Comparison of ENCODE assay signal across 8 cellular contexts in the genomic region with DNA sequence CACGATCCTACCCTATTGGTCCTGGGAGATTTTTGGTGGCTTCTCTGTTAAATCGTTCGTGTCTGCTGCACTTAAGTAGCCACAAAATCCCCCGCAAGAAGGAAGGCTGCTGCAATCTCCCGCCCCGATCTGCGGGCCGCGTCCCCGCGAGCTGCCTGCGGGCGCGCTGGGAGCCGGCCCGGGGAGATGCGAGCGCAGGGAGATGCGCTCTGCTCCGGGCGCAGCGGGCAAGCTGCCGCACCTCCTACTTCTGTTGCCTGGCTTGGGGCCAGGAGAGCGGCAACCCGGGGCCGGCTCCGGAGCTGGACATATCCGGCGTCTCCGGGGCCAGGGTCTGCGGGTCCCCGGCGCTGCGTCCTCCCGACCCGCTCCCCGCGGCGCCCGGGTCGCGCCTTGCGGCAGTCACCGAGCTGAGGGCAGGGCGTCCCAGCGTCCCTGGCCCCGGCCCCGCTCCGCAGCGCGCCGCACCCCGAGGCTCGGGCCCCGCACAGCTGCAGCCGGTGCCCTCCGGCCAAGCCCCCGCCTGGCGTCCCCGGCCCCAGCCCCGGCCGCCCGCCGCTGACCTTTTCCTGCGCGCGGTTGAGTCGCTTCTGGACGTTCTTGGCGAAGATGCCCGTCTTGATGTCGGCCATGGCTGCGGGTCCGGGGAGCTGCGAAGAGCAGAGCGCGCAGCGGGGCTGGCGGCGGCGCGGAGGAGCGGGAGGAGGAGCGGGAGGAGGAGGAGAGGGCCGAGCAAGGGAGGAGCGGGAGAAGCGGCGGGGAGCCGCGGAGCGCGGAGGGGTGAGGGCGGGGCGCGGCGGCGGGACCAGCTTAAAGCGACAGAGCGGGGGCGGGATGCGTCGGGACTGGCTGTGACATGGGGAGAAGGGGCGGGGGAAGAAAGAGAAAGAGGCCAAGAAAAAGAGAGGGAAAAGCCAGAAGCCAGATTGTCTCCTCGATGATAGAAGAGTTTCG. TPM values are rescaled to one million over a fixed set of nuclear protein-coding genes. Genes with fewer than 3 reads are reported as not detected.
DNase-seq lines count a peak whose midpoint lies in the region; ATAC-seq, FAIRE-seq and TF ChIP-seq lines count a peak whose summit lies in the region.

A gene (minus strand): TSS at position 654 of the 954 bp plus-strand sequence. CDS start 22 bp downstream, at position 632.

- H3K27ac Mint-ChIP-seq in CD8-positive, alpha-beta T cell = no peak within 1 kb of the TSS
- H3K27ac Mint-ChIP-seq in activated T-helper 1 cell treated with anti-CD3 and anti-CD28 coated beads, Interleukin-12 subunit alpha, Interleukin-12 subunit beta, Interleukin-2, Interleukin-4 antibody, amounts not matched to agents 30 ng/mL and 10 ng/mL and 1 ng/mL, durations not matched to agents 14 hours and 24 hours and 36 hours = no peak within 1 kb of the TSS
- H3K27ac Mint-ChIP-seq in natural killer cell = no peak within 1 kb of the TSS
- peak within 1 kb of the TSS; percentile 10 for H3K27ac Mint-ChIP-seq in type B pancreatic cell

- H3K36me3 ChIP-seq in CD8-positive, alpha-beta T cell (ENCODE audit: insufficient read depth, low read length) = no peaks in the 10 kb centered on the region

- intact Hi-C loops in CD8-positive, alpha-beta T cell (cut with DNase I, micrococcal nuclease) = no loop called here
- intact Hi-C loops in activated T-helper 1 cell treated with anti-CD3 and anti-CD28 coated beads, Interleukin-12 subunit alpha, Interleukin-12 subunit beta, Interleukin-2, Interleukin-4 antibody, amounts not matched to agents 30 ng/mL and 10 ng/mL and 1 ng/mL, durations not matched to agents 14 hours and 24 hours and 36 hours (cut with micrococcal nuclease) = no loop called here
- intact Hi-C loops in natural killer cell (cut with micrococcal nuclease) = no loop called here

- H3K9me3 ChIP-seq in CD8-positive, alpha-beta T cell (ENCODE audit: low read length) = no peaks in the 10 kb centered on the region

- no peaks in the 10 kb centered on the region for H3K4me1 ChIP-seq in CD8-positive, alpha-beta T cell (ENCODE audit: insufficient read depth, low read length)

- CTCF ChIA-PET in CD8-positive, alpha-beta T cell (lab: Charles Lee) = interaction anchor here (0.6 to 1.4 kb wide), 2 partner anchors 12 to 230 kb away, joined by 3 read pairs; no protein-coding TSS in a partner anchor

- H3K9me3 Mint-ChIP-seq in CD8-positive, alpha-beta T cell = no peaks in the 10 kb centered on the region
- H3K9me3 Mint-ChIP-seq in activated T-helper 1 cell treated with anti-CD3 and anti-CD28 coated beads, Interleukin-12 subunit alpha, Interleukin-12 subunit beta, Interleukin-2, Interleukin-4 antibody, amounts not matched to agents 30 ng/mL and 10 ng/mL and 1 ng/mL, durations not matched to agents 14 hours and 24 hours and 36 hours = no peaks in the 10 kb centered on the region
- no peaks in the 10 kb centered on the region for H3K9me3 Mint-ChIP-seq in natural killer cell
- H3K9me3 Mint-ChIP-seq in type B pancreatic cell = no peaks in the 10 kb centered on the region

- peaks cover 57% of the 10 kb centered on the region for H3K27me3 Mint-ChIP-seq in CD8-positive, alpha-beta T cell (ENCODE audit: low read depth)
- peaks cover 42% of the 10 kb centered on the region for H3K27me3 Mint-ChIP-seq in activated T-helper 1 cell treated with anti-CD3 and anti-CD28 coated beads, Interleukin-12 subunit alpha, Interleukin-12 subunit beta, Interleukin-2, Interleukin-4 antibody, amounts not matched to agents 30 ng/mL and 10 ng/mL and 1 ng/mL, durations not matched to agents 14 hours and 24 hours and 36 hours (ENCODE audit: insufficient read depth)
- H3K27me3 Mint-ChIP-seq in natural killer cell (ENCODE audit: low read depth in 2 of 2) (peaks cover 50 to 78% of the 10 kb centered on the region in 2 donors), type B pancreatic cell (peaks cover 54% of the 10 kb centered on the region)

- no peak for ATAC-seq in CD8-positive, alpha-beta T cell
- ATAC-seq in natural killer cell = peak in 1 of 3 donors; percentile 35

- peak within 1 kb of the TSS; percentile 60 for H3K4me3 Mint-ChIP-seq in CD8-positive, alpha-beta T cell
- H3K4me3 Mint-ChIP-seq in activated T-helper 1 cell treated with anti-CD3 and anti-CD28 coated beads, Interleukin-12 subunit alpha, Interleukin-12 subunit beta, Interleukin-2, Interleukin-4 antibody, amounts not matched to agents 30 ng/mL and 10 ng/mL and 1 ng/mL, durations not matched to agents 14 hours and 24 hours and 36 hours = peak within 1 kb of the TSS; percentile 30
- peak within 1 kb of the TSS; percentile 67 for H3K4me3 Mint-ChIP-seq in natural killer cell
- H3K4me3 Mint-ChIP-seq in type B pancreatic cell = peak within 1 kb of the TSS; percentile 85

- H3K4me3 ChIP-seq in CD8-positive, alpha-beta T cell (ENCODE audit: low read depth, low read length) = no peak within 1 kb of the TSS

- H3K4me1 Mint-ChIP-seq in CD8-positive, alpha-beta T cell (ENCODE audit: low read depth) = peaks cover 10% of the 10 kb centered on the region
- H3K4me1 Mint-ChIP-seq in activated T-helper 1 cell treated with anti-CD3 and anti-CD28 coated beads, Interleukin-12 subunit alpha, Interleukin-12 subunit beta, Interleukin-2, Interleukin-4 antibody, amounts not matched to agents 30 ng/mL and 10 ng/mL and 1 ng/mL, durations not matched to agents 14 hours and 24 hours and 36 hours (ENCODE audit: low read depth) = no peaks in the 10 kb centered on the region
- H3K4me1 Mint-ChIP-seq in natural killer cell = peaks cover 0 to 6% of the 10 kb centered on the region in 2 donors
- peaks cover 10% of the 10 kb centered on the region for H3K4me1 Mint-ChIP-seq in type B pancreatic cell (ENCODE audit: unreplicated experiment)

- TF ChIP-seq CTCF in CD8-positive, alpha-beta T cell (IDR thresholded peaks at IDR 0.05) = no peak
- no peak for TF ChIP-seq CTCF in natural killer cell (IDR thresholded peaks at IDR 0.05)
- no peak for TF ChIP-seq CTCF in type B pancreatic cell (conservative IDR thresholded peaks at IDR 0.05)

- no peaks in the 10 kb centered on the region for H3K36me3 Mint-ChIP-seq in CD8-positive, alpha-beta T cell
- H3K36me3 Mint-ChIP-seq in activated T-helper 1 cell treated with anti-CD3 and anti-CD28 coated beads, Interleukin-12 subunit alpha, Interleukin-12 subunit beta, Interleukin-2, Interleukin-4 antibody, amounts not matched to agents 30 ng/mL and 10 ng/mL and 1 ng/mL, durations not matched to agents 14 hours and 24 hours and 36 hours (ENCODE audit: low read depth) = no peaks in the 10 kb centered on the region
- H3K36me3 Mint-ChIP-seq in natural killer cell (no peaks in the 10 kb centered on the region), type B pancreatic cell (no peaks in the 10 kb centered on the region)

- no peak for DNase-seq in CD8-positive, alpha-beta T cell
- DNase-seq in NCI-H1092 treated with DMSO at 0.1 percent for 48 hours (lab: John Stamatoyannopoulos, UW) (peak; percentile 78), frontal cortex (ENCODE audit: low spot score in 2 of 2) (peak; percentile 46 to 67), natural killer cell (no peak), type B pancreatic cell (ENCODE audit: extremely low spot score, unreplicated experiment) (peak; percentile 79), GF-D8 (lab: John Stamatoyannopoulos, UW) (no peak), SKM-1 (lab: John Stamatoyannopoulos, UW; ENCODE audit: unreplicated experiment) (no peak)
- DNase-seq in activated T-helper 1 cell treated with anti-CD3 and anti-CD28 coated beads, Interleukin-12 subunit alpha, Interleukin-12 subunit beta, Interleukin-2, Interleukin-4 antibody, amounts not matched to agents 30 ng/mL and 10 ng/mL and 1 ng/mL, durations not matched to agents 14 hours and 24 hours and 36 hours (ENCODE audit: low spot score) = no peak

- POLR2A ChIA-PET in CD8-positive, alpha-beta T cell (lab: Charles Lee) = no interaction called here

- H3K27ac ChIP-seq in CD8-positive, alpha-beta T cell (ENCODE audit: low read depth, low read length) = no peak within 1 kb of the TSS

- no peaks in the 10 kb centered on the region for H3K27me3 ChIP-seq in CD8-positive, alpha-beta T cell (ENCODE audit: insufficient read depth, low read length)

- no peak for FAIRE-seq in frontal cortex (lab: Jason Lieb, UNC)

RNA-seq across cellular contexts. Expression of the gene that starts here (rescaled TPM):
- total RNA-seq in CD8-positive, alpha-beta T cell = not detected
- not detected in 2 replicates for total RNA-seq in activated T-helper 1 cell treated with anti-CD3 and anti-CD28 coated beads, Interleukin-12 subunit alpha, Interleukin-12 subunit beta, Interleukin-2, Interleukin-4 antibody, amounts not matched to agents 30 ng/mL and 10 ng/mL and 1 ng/mL, durations not matched to agents 14 hours and 24 hours and 36 hours
- total RNA-seq in frontal cortex (31.0 TPM), natural killer cell (under 1 TPM in 1 of 3 donors, not detected in 2; 0.18 TPM), type B pancreatic cell (ENCODE audit: low replicate concordance) (2.0 and 19.9 TPM in 2 replicates)

Comparison
In these comparisons a context has a peak if more than half of its experiments do, and no peak if none do; other contexts are left out.
1. DNase-seq: peak in NCI-H1092 treated with DMSO at 0.1 percent for 48 hours (single experiment), frontal cortex (2 of 2) and type B pancreatic cell (single experiment); none in CD8-positive, alpha-beta T cell (0 of 7), activated T-helper 1 cell treated with anti-CD3 and anti-CD28 coated beads, Interleukin-12 subunit alpha, Interleukin-12 subunit beta, Interleukin-2, Interleukin-4 antibody, amounts not matched to agents 30 ng/mL and 10 ng/mL and 1 ng/mL, durations not matched to agents 14 hours and 24 hours and 36 hours (single experiment), natural killer cell (single experiment), GF-D8 (single experiment) and SKM-1 (single experiment).
2. H3K4me3 Mint-ChIP-seq: peak in every context shown above with its lines; median percentile 85 in type B pancreatic cell; 67 in natural killer cell; 60 in CD8-positive, alpha-beta T cell; 30 in activated T-helper 1 cell treated with anti-CD3 and anti-CD28 coated beads, Interleukin-12 subunit alpha, Interleukin-12 subunit beta, Interleukin-2, Interleukin-4 antibody, amounts not matched to agents 30 ng/mL and 10 ng/mL and 1 ng/mL, durations not matched to agents 14 hours and 24 hours and 36 hours.